1 cellular context compared by ENCODE assay signal in genomic region chr18:36152781-36153180, GRCh38.
TF ChIP-seq lines count a peak whose summit lies in the region.

No MANE protein-coding gene starts in this region.

TF ChIP-seq in SK-N-SH treated with all-trans-retinoic acid at 6 μM for 48 hours, 23 proteins besides CTCF, POLR2A, EP300 and RAD21 (continued from another document):
- TF ChIP-seq TSHZ2 (CRISPR knock-in tag; IDR thresholded peaks at IDR 0.05) (no peak), OSR1 (CRISPR knock-in tag; IDR thresholded peaks at IDR 0.05) (no peak), ZFP3 (CRISPR knock-in tag; IDR thresholded peaks at IDR 0.05) (no peak), GLIS3 (CRISPR knock-in tag; IDR thresholded peaks at IDR 0.05) (no peak), TCF4 (CRISPR knock-in tag; IDR thresholded peaks at IDR 0.05; ENCODE audit: borderline replicate concordance) (no peak), CSDC2 (CRISPR knock-in tag; IDR thresholded peaks at IDR 0.05) (no peak), PPARA (CRISPR knock-in tag; IDR thresholded peaks at IDR 0.05; ENCODE audit: borderline replicate concordance) (no peak), CREB5 (CRISPR knock-in tag; IDR thresholded peaks at IDR 0.05; ENCODE audit: low read depth) (no peak), ISL1 (CRISPR knock-in tag; IDR thresholded peaks at IDR 0.05) (no peak), RARB (CRISPR knock-in tag; IDR thresholded peaks at IDR 0.05) (no peak), ZFP30 (CRISPR knock-in tag; IDR thresholded peaks at IDR 0.05) (no peak)
